Comparison of ENCODE assay signal across 8 cellular contexts in the genomic region with DNA sequence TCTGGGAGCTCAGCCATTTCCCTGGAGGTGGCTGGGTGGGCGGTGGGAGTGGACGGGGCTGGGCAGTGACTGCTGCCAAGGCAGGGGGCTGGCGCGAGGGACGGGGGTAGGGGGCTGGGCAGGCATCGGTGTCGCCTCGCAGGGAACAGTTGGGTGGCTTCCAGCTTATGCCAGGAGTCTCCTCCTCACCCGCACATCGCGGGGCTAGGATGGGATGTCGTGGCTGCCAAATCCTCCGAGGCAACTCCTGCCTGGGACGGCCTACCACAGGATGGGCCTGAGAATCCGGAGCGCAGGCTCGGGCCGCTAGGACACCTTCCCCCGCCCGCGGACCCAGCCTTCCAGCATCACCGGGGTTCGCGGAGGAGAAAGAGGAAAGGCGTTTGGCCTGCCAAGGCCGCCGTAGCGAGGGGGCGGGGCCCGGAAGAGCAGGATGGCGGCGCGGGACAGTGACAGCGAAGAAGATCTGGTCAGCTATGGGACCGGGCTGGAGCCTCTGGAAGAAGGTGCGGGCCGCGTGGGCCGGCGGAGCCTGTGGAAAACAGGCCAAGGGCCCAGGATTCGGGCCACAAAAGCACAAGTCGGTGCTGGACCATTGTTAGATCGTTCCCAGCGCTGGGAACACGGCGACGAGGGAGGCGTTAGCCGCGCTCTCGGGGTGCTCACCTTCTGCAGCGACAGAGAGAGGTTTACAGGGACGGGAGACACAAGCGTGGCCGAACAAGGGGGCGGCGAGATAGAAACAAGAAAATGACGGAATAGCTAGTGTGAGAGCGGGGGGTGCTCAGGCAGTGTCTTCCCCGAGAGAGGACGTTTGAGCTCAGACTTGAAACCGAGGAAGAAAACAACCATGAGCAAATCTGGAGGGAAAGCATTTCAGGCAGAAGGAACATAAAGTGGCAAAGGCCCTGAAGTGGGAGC.
DNase-seq lines count a peak whose midpoint lies in the region; ATAC-seq lines count a peak whose summit lies in the region.

A gene with protein sequence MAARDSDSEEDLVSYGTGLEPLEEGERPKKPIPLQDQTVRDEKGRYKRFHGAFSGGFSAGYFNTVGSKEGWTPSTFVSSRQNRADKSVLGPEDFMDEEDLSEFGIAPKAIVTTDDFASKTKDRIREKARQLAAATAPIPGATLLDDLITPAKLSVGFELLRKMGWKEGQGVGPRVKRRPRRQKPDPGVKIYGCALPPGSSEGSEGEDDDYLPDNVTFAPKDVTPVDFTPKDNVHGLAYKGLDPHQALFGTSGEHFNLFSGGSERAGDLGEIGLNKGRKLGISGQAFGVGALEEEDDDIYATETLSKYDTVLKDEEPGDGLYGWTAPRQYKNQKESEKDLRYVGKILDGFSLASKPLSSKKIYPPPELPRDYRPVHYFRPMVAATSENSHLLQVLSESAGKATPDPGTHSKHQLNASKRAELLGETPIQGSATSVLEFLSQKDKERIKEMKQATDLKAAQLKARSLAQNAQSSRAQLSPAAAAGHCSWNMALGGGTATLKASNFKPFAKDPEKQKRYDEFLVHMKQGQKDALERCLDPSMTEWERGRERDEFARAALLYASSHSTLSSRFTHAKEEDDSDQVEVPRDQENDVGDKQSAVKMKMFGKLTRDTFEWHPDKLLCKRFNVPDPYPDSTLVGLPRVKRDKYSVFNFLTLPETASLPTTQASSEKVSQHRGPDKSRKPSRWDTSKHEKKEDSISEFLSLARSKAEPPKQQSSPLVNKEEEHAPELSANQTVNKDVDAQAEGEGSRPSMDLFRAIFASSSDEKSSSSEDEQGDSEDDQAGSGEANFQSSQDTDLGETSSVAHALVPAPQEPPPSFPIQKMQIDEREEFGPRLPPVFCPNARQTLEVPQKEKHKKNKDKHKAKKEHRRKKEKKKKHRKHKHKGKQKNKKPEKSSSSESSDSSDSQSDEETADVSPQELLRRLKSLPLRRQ (plus strand): TSS at position 421 of the 921 bp plus-strand sequence. CDS start 13 bp downstream, at position 434.

- H3K27ac ChIP-seq in caudate nucleus (ENCODE audit: low read depth, low read length): peak within 1 kb of the TSS; percentile 85

- peak; percentile 86 for DNase-seq in ACHN
- peak; percentile 100 for DNase-seq in NCI-H2227 treated with DMSO at 0.1 percent for 48 hours (lab: John Stamatoyannopoulos, UW)
- peak; percentile 65 to 80 (median 75) for DNase-seq in activated CD4-positive, CD25-positive, alpha-beta regulatory T cell (lab: John Stamatoyannopoulos, UW)
- DNase-seq in caudate nucleus (lab: John Stamatoyannopoulos, UW): peak in 60 of 61 donors; percentile 40 to 90 (median 83)
- peak; percentile 83 for DNase-seq in iris pigment epithelial cell (ENCODE audit: low read depth)
- peak; percentile 75 to 81 for DNase-seq in stimulated activated CD4-positive, alpha-beta T cell treated with anti-CD3 and anti-CD28 coated beads, Interleukin-12 subunit alpha, Interleukin-12 subunit beta, amount 100 ng/mL, for 24 hours (ENCODE audit: low read depth in 2 of 2)

- in situ Hi-C loops in ACHN (cut with HindIII; ENCODE audit: low pct_ligation_motif_present, low pct_unique_long_range_greater_than_20kb, low sequenced_read_pairs): no loop called here

- peak; percentile 91 for ATAC-seq in GM18867 (IDR thresholded peaks at IDR 0.05; ENCODE audit: unreplicated experiment)
- peak; percentile 83 for ATAC-seq in HG03108 (IDR thresholded peaks at IDR 0.05; ENCODE audit: unreplicated experiment)

Comparison
In these comparisons a context has a peak if more than half of its experiments do, and no peak if none do; other contexts are left out.
1. Peak in every context shown above with its lines: DNase-seq, ATAC-seq and H3K27ac ChIP-seq.